ENCODE assay signal across 8 cellular contexts in the genomic region with DNA sequence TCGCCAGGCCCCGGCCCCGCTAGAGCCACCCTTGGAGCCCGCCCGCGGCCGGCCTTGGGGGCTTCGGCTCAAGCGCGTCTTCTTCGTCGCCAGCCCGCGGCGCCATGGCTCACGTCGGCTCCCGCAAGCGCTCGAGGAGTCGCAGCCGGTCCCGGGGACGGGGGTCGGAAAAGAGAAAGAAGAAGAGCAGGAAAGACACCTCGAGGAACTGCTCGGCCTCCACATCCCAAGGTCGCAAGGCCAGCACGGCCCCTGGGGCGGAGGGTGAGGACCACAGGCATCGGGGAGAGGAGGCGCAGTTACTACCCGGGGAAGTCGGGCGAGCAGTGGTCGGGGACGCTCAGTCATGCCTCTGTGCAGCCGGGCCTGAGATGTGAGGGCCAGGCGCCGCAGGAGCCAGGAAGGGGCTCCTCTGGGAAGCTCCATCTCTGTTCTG. TPM values are rescaled to one million over a fixed set of nuclear protein-coding genes. Genes with fewer than 3 reads are reported as not detected.
A peak's percentile ranks its signal among the peaks of the same experiment; 100 is the strongest.
DNase-seq lines count a peak whose midpoint lies in the region; ATAC-seq and TF ChIP-seq lines count a peak whose summit lies in the region.

No MANE protein-coding gene starts in this region.

- peak overlapping the region; percentile 95 for H3K9ac ChIP-seq in HUES6 (ENCODE audit: low read length)

- H3K9me3 ChIP-seq in HUES6 (ENCODE audit: control insufficient read depth, insufficient read depth, low read depth, low read length): no peaks in the 10 kb centered on the region
- H3K9me3 ChIP-seq in testis: no peaks in the 10 kb centered on the region

- peaks cover 28% of the 10 kb centered on the region for H3K4me1 ChIP-seq in HUES6 (ENCODE audit: control insufficient read depth, insufficient read depth, low read length)
- H3K4me1 ChIP-seq in testis: peaks cover 63% of the 10 kb centered on the region

- H3K27ac ChIP-seq in HUES6 (ENCODE audit: low read depth, low read length) (peak overlapping the region; percentile 91), testis (peak overlapping the region; percentile 89 to 92)

- intact Hi-C loops in testis (cut with DNase I; ENCODE audit: low total_unique reads): loop anchor here (5.0 to 10.0 kb wide), 2 partner anchors 164 to 251 kb away; a partner anchor contains a TSS

- peaks cover 33% of the 10 kb centered on the region for H3K36me3 ChIP-seq in HUES6 (ENCODE audit: control insufficient read depth, insufficient read depth, low read length)
- H3K36me3 ChIP-seq in testis (ENCODE audit: low read depth, missing control alignments): no peaks in the 10 kb centered on the region

- H3K4me3 ChIP-seq in HUES6 (ENCODE audit: low read depth, low read length): peak overlapping the region; percentile 89
- peak overlapping the region; percentile 94 to 97 for H3K4me3 ChIP-seq in testis

- 0 to 1% methylated on average over 10 to 40 of the region's 40 CpGs for WGBS in testis, 2 donors

- ATAC-seq in left lobe of liver: peak; percentile 15

- TF ChIP-seq CTCF in testis (IDR thresholded peaks at IDR 0.05): no peak

- no peaks in the 10 kb centered on the region for H3K27me3 ChIP-seq in HUES6 (ENCODE audit: control insufficient read depth, insufficient read depth, low read length)
- H3K27me3 ChIP-seq in testis: no peaks in the 10 kb centered on the region

- DNase-seq in stimulated activated CD4-positive, alpha-beta T cell treated with anti-CD3 and anti-CD28 coated beads, Interleukin-1b, Interleukin-23, amount 100 ng/mL, for 48 hours: peak; percentile 1
- no peak for DNase-seq in stimulated activated CD4-positive, alpha-beta T cell treated with anti-CD3 and anti-CD28 coated beads, Interleukin-4, amount 100 ng/mL, for 4 hours
- DNase-seq in astrocyte of the hippocampus (ENCODE audit: low read depth, low spot score): peak; percentile 65
- no peak for DNase-seq in left lobe of liver (ENCODE audit: low spot score)
- DNase-seq in testis: peak; percentile 31
- no peak for DNase-seq in NCI-H526 treated with DMSO at 0.1 percent for 48 hours (lab: John Stamatoyannopoulos, UW)
- no peak for DNase-seq in NCI-H2029 (lab: John Stamatoyannopoulos, UW)

- TF ChIP-seq POLR2A in testis (IDR thresholded peaks at IDR 0.05): no peak

RNA-seq across cellular contexts. Expression of a gene that starts 0.6 kb away (rescaled TPM):
- total RNA-seq in left lobe of liver: 122 TPM
- 100 to 1,000 TPM; 169 to 190 TPM for total RNA-seq in testis
- 210 TPM for polyA plus RNA-seq in testis (ENCODE audit: insufficient read depth, low read depth, low replicate concordance)

RNA-seq across cellular contexts. Expression of a gene that starts 6.0 kb away (rescaled TPM):
- total RNA-seq in left lobe of liver (26.1 TPM), testis (10 to 100 TPM; 35.0 to 56.5 TPM)
- polyA plus RNA-seq in testis (ENCODE audit: insufficient read depth, low read depth, low replicate concordance): 47.2 TPM

RNA-seq across cellular contexts. Expression of a gene that starts 14.8 kb away (rescaled TPM):
- total RNA-seq in left lobe of liver (1.2 TPM), testis (10 to 100 TPM; 75.3 to 82.8 TPM)
- 41.6 TPM for polyA plus RNA-seq in testis (ENCODE audit: insufficient read depth, low read depth, low replicate concordance)

Comparison
In these comparisons a context has a peak if more than half of its experiments do, and no peak if none do; other contexts are left out.
1. DNase-seq: peak in stimulated activated CD4-positive, alpha-beta T cell treated with anti-CD3 and anti-CD28 coated beads, Interleukin-1b, Interleukin-23, amount 100 ng/mL, for 48 hours (single experiment), astrocyte of the hippocampus (single experiment) and testis (single experiment); none in stimulated activated CD4-positive, alpha-beta T cell treated with anti-CD3 and anti-CD28 coated beads, Interleukin-4, amount 100 ng/mL, for 4 hours (0 of 2), left lobe of liver (single experiment), NCI-H526 treated with DMSO at 0.1 percent for 48 hours (single experiment) and NCI-H2029 (single experiment).
2. RNA of a gene that starts 14.8 kb away (total RNA-seq): 75.3 to 82.8 TPM in testis; 1.2 TPM in left lobe of liver (single experiment); every median in the first group is over 10 times any median in the second.